In genomic region chr11:128499613-128500213, GRCh38 we compare ENCODE assay signal across 11 cellular contexts.
DNase-seq lines count a peak whose midpoint lies in the region; ATAC-seq and TF ChIP-seq lines count a peak whose summit lies in the region.
"Had no signal": no experiment of that assay in that cellular context is flagged by ENCODE, and none has a peak within 500 bp of the region (broad histone marks: within the 10 kb centered on the region; RNA-seq: fewer than 3 reads in every experiment).

No MANE protein-coding gene starts in this region.

- H3K4me1 ChIP-seq in CD8-positive, alpha-beta T cell (ENCODE audit: insufficient read depth, low read length) = peaks cover 98% of the 10 kb centered on the region
- peaks cover 73% of the 10 kb centered on the region for H3K4me1 ChIP-seq in PC-9 (replicated peaks; ENCODE audit: insufficient read depth)
- H3K4me1 ChIP-seq in endodermal cell (ENCODE audit: control insufficient read depth, insufficient read depth, low read length) = peaks cover 30% of the 10 kb centered on the region

- H3K36me3 ChIP-seq in CD8-positive, alpha-beta T cell (ENCODE audit: insufficient read depth, low read length) = peaks cover 11% of the 10 kb centered on the region
- no peaks in the 10 kb centered on the region; the same call in 1 of the 2 replicates for H3K36me3 ChIP-seq in PC-9 (ENCODE audit: low read depth)
- H3K36me3 ChIP-seq in endodermal cell (ENCODE audit: control insufficient read depth, insufficient read depth, low read length) = no peaks in the 10 kb centered on the region

- intact Hi-C loops in CD8-positive, alpha-beta T cell (cut with DNase I, micrococcal nuclease) = loop anchor here in 1 of 2 experiments (1.0 to 10.0 kb wide), 5 partner anchors 16 to 465 kb away; no protein-coding TSS in a partner anchor
- intact Hi-C loops in PC-9 (cut with micrococcal nuclease; ENCODE audit: unreplicated experiment) = loop anchor here (5.0 to 10.0 kb wide), 2 partner anchors 52 to 215 kb away; no protein-coding TSS in a partner anchor
- intact Hi-C loops in sciatic nerve (cut with DNase I) = no loop called here
- intact Hi-C loops in CD14-positive monocyte (cut with micrococcal nuclease) = no loop called here

- peak overlapping the region; percentile 49 for H3K27ac ChIP-seq in CD8-positive, alpha-beta T cell (ENCODE audit: low read depth, low read length)
- H3K27ac ChIP-seq in PC-9 (peak overlapping the region; percentile 99; the same call in 1 of the 2 replicates), endodermal cell (ENCODE audit: low read depth, low read length) (no peak overlapping the region)

- no peak overlapping the region for H3K4me2 ChIP-seq in PC-9

- H3K4me3 ChIP-seq in CD8-positive, alpha-beta T cell (ENCODE audit: low read depth, low read length) = peak overlapping the region; percentile 36
- H3K4me3 ChIP-seq in PC-9 = no peak overlapping the region
- H3K4me3 ChIP-seq in endodermal cell (ENCODE audit: low read length) = no peak overlapping the region

- H3K27me3 Mint-ChIP-seq in CD8-positive, alpha-beta T cell (ENCODE audit: low read depth) = no peaks in the 10 kb centered on the region
- H3K27me3 Mint-ChIP-seq in endodermal cell (ENCODE audit: insufficient read depth) = no peaks in the 10 kb centered on the region
- H3K27me3 Mint-ChIP-seq in CD14-positive monocyte (ENCODE audit: low read depth in 3 of 3) = peaks cover 0 to 4% (median 2%) of the 10 kb centered on the region in 3 donors

- 91 to 93% methylated on average over 11 to 13 of the region's 13 CpGs for WGBS in endodermal cell (ENCODE audit: insufficient coverage in 1 of 2, insufficient read length in 1 of 2), 2 experiments

- H3K9me3 Mint-ChIP-seq in CD8-positive, alpha-beta T cell = no peaks in the 10 kb centered on the region
- H3K9me3 Mint-ChIP-seq in endodermal cell (no peaks in the 10 kb centered on the region), CD14-positive monocyte (peaks cover 0 to 2% (median 0%) of the 10 kb centered on the region in 7 donors)

- peaks cover 98% of the 10 kb centered on the region for H3K4me1 Mint-ChIP-seq in CD8-positive, alpha-beta T cell (ENCODE audit: low read depth)
- H3K4me1 Mint-ChIP-seq in endodermal cell (peaks cover 50% of the 10 kb centered on the region), CD14-positive monocyte (peaks cover 36% of the 10 kb centered on the region)

- H2AFZ ChIP-seq in PC-9 = no peak overlapping the region

- ATAC-seq in CD8-positive, alpha-beta T cell = no peak
- ATAC-seq in sciatic nerve = peak; percentile 13
- no peak for ATAC-seq in GM18858 (IDR thresholded peaks at IDR 0.05; ENCODE audit: unreplicated experiment)

- no peak overlapping the region for H3K9ac ChIP-seq in endodermal cell (ENCODE audit: extremely low read depth, low read length, poor library complexity, severe bottlenecking)

- no peak for DNase-seq in CD8-positive, alpha-beta T cell
- DNase-seq in PC-9 (no peak), endodermal cell (no peak), sciatic nerve (ENCODE audit: low spot score) (no peak), GM10248 (ENCODE audit: extremely low spot score) (no peak), CD14-positive monocyte (ENCODE audit: low spot score) (no peak)
- no peak for DNase-seq in activated CD8-positive, alpha-beta memory T cell treated with anti-CD3 and anti-CD28 coated beads for 24 hours
- DNase-seq: amniotic stem cell, NCI-H2171 treated with DMSO at 0.1 percent for 48 hours, T-helper 9 cell had no signal

- peak overlapping the region; percentile 98 for H3K27ac Mint-ChIP-seq in CD8-positive, alpha-beta T cell
- H3K27ac Mint-ChIP-seq in endodermal cell = peak overlapping the region; percentile 54
- H3K27ac Mint-ChIP-seq in CD14-positive monocyte = peak overlapping the region in 3 of 7 donors; percentile 8 to 17 (median 17)

- CTCF ChIA-PET in CD8-positive, alpha-beta T cell (lab: Charles Lee) = interaction anchor here (0.8 to 16.8 kb wide), 10 partner anchors 11 to 258 kb away, joined by 3 to 173 read pairs (median 6); no protein-coding TSS in a partner anchor
- CTCF ChIA-PET in PC-9 (lab: Charles Lee) (no interaction called here), GM10248 (lab: Yijun Ruan, JAX) (interaction anchor here (0.9 to 2.4 kb wide), 4 partner anchors 8 to 15 kb away, joined by 3 to 10 read pairs (median 6); no protein-coding TSS in a partner anchor)

- H3K79me2 ChIP-seq in PC-9 (ENCODE audit: low read depth) = peaks cover 73% of the 10 kb centered on the region

- POLR2A ChIA-PET in CD8-positive, alpha-beta T cell (lab: Charles Lee) = interaction anchor here (0.6 to 16.4 kb wide), 13 partner anchors 8 to 209 kb away, joined by 3 to 270 read pairs (median 7); no protein-coding TSS in a partner anchor
- POLR2A ChIA-PET in PC-9 (lab: Charles Lee; ENCODE audit: unreplicated experiment) (no interaction called here), GM10248 (lab: Yijun Ruan, JAX) (no interaction called here)

- H3K9me3 ChIP-seq in CD8-positive, alpha-beta T cell (ENCODE audit: low read length) = no peaks in the 10 kb centered on the region
- H3K9me3 ChIP-seq in PC-9 (ENCODE audit: insufficient read depth, low read depth) (no peaks in the 10 kb centered on the region), endodermal cell (ENCODE audit: control insufficient read depth, low read length) (no peaks in the 10 kb centered on the region)

- H3K4me3 Mint-ChIP-seq in CD8-positive, alpha-beta T cell = peak overlapping the region; percentile 83
- no peak overlapping the region for H3K4me3 Mint-ChIP-seq in endodermal cell
- no peak overlapping the region for H3K4me3 Mint-ChIP-seq in CD14-positive monocyte

- no peak for TF ChIP-seq CTCF in CD8-positive, alpha-beta T cell (IDR thresholded peaks at IDR 0.05)
- TF ChIP-seq CTCF in PC-9 (conservative IDR thresholded peaks at IDR 0.05) = no peak
- no peak for TF ChIP-seq CTCF in endodermal cell (conservative IDR thresholded peaks at IDR 0.05)
- TF ChIP-seq CTCF in GM10248 (IDR thresholded peaks at IDR 0.05; ENCODE audit: control extremely low read depth, extremely low read depth, low read depth, missing control alignments) = no peak
- no peak for TF ChIP-seq CTCF in CD14-positive monocyte (IDR thresholded peaks at IDR 0.05)

- no peaks in the 10 kb centered on the region for H3K9me2 ChIP-seq in PC-9 (ENCODE audit: insufficient read depth)

- no TSS peak for BruUV-seq in PC-9 (replicated peaks; lab: Mats Ljungman, UMichigan)

- H3K36me3 Mint-ChIP-seq in CD8-positive, alpha-beta T cell = peaks cover 88% of the 10 kb centered on the region
- peaks cover 6% of the 10 kb centered on the region for H3K36me3 Mint-ChIP-seq in endodermal cell (ENCODE audit: low read depth)
- peaks cover 0 to 5% of the 10 kb centered on the region in 2 donors for H3K36me3 Mint-ChIP-seq in CD14-positive monocyte

- H3F3A ChIP-seq in PC-9 (ENCODE audit: insufficient read depth, low read depth) = peaks cover 46% of the 10 kb centered on the region

- no peaks in the 10 kb centered on the region for H4K20me1 ChIP-seq in PC-9 (ENCODE audit: insufficient read depth)

- H3K27me3 ChIP-seq in CD8-positive, alpha-beta T cell (ENCODE audit: insufficient read depth, low read length) = no peaks in the 10 kb centered on the region
- H3K27me3 ChIP-seq in PC-9 (ENCODE audit: insufficient read depth, low read depth) (no peaks in the 10 kb centered on the region), endodermal cell (ENCODE audit: control insufficient read depth, insufficient read depth, low read length, poor library complexity, severe bottlenecking) (no peaks in the 10 kb centered on the region)
